In genomic region chrX:109782994-109783711, GRCh38 we compare ENCODE assay signal across 10 cellular contexts. TPM values are rescaled to one million over a fixed set of nuclear protein-coding genes. Genes with fewer than 3 reads are reported as not detected.
DNase-seq lines count a peak whose midpoint lies in the region; ATAC-seq, FAIRE-seq and TF ChIP-seq lines count a peak whose summit lies in the region.
"Had no signal": no experiment of that assay in that cellular context is flagged by ENCODE, and none has a peak within 500 bp of the region (broad histone marks: within the 10 kb centered on the region; RNA-seq: fewer than 3 reads in every experiment).

No MANE protein-coding gene starts in this region.

- no peaks in the 10 kb centered on the region for H3K36me3 ChIP-seq in mucosa of descending colon (ENCODE audit: low read depth)

- no peak for DNase-seq in GM12892 (ENCODE audit: insufficient read length)
- DNase-seq in GM20000 (ENCODE audit: low spot score): peak; percentile 25
- no peak for DNase-seq in MCF 10A (ENCODE audit: unreplicated experiment)
- DNase-seq in NCI-H524 treated with DMSO at 0.1 percent for 48 hours (lab: John Stamatoyannopoulos, UW): no peak
- DNase-seq in cerebellar cortex (ENCODE audit: low spot score): no peak
- DNase-seq in mucosa of descending colon: no peak
- no peak for DNase-seq in stimulated activated naive CD4-positive, alpha-beta T cell (lab: John Stamatoyannopoulos, UW)
- DNase-seq: NCI-H2107 had no signal

- H3K9me3 ChIP-seq in mucosa of descending colon: no peaks in the 10 kb centered on the region

- no peaks in the 10 kb centered on the region for H3K9me3 Mint-ChIP-seq in MCF 10A (ENCODE audit: unreplicated experiment)

- FAIRE-seq in GM12892 (lab: Jason Lieb, UNC): peak; percentile 61

- intact Hi-C loops in MCF 10A (cut with micrococcal nuclease) (no loop called here), mucosa of descending colon (cut with DNase I, micrococcal nuclease) (no loop called here)

- BruUV-seq in MCF 10A (replicated peaks; lab: Mats Ljungman, UMichigan): no TSS peak

- no peaks in the 10 kb centered on the region for H3K4me1 ChIP-seq in mucosa of descending colon (ENCODE audit: low read depth)

- POLR2A ChIA-PET in MCF 10A (lab: Yijun Ruan, JAX): interaction anchor here (0.6 to 3.9 kb wide), 19 partner anchors 8 to 1690 kb away, joined by 3 to 42 read pairs (median 4); partner anchors contain the start of gene ACSL4

- no peak overlapping the region for H3K27ac Mint-ChIP-seq in MCF 10A (ENCODE audit: low read depth, unreplicated experiment)

- H3K4me3 ChIP-seq in mucosa of descending colon: no peak overlapping the region

- H3K4me1 Mint-ChIP-seq in MCF 10A (ENCODE audit: insufficient read depth, unreplicated experiment): peaks cover 11% of the 10 kb centered on the region

- TF ChIP-seq CTCF in GM20000 (IDR thresholded peaks at IDR 0.05; ENCODE audit: extremely low read depth, missing control alignments): no peak
- TF ChIP-seq CTCF in MCF 10A (IDR thresholded peaks at IDR 0.05; ENCODE audit: unreplicated experiment): no peak
- TF ChIP-seq CTCF in mucosa of descending colon (IDR thresholded peaks at IDR 0.05): no peak

- peaks cover 57% of the 10 kb centered on the region for H3K27me3 Mint-ChIP-seq in MCF 10A (ENCODE audit: insufficient read depth, unreplicated experiment)

- no peak for TF ChIP-seq POLR2A in GM12892 (IDR thresholded peaks at IDR 0.05; ENCODE audit: low read depth, low read length)

- CTCF ChIA-PET in MCF 10A (lab: Yijun Ruan, JAX): interaction anchor here (0.6 to 1.9 kb wide), 8 partner anchors 44 to 108 kb away, joined by 3 to 8 read pairs (median 4); no protein-coding TSS in a partner anchor

- H3K4me3 Mint-ChIP-seq in MCF 10A (ENCODE audit: unreplicated experiment): peak overlapping the region; percentile 4

- peak; percentile 83 for ATAC-seq in HG03196 (IDR thresholded peaks at IDR 0.05; ENCODE audit: unreplicated experiment)
- no peak for ATAC-seq in mucosa of descending colon
- ATAC-seq: sciatic nerve had no signal

- peaks cover 8% of the 10 kb centered on the region for H3K36me3 Mint-ChIP-seq in MCF 10A (ENCODE audit: insufficient read depth, unreplicated experiment)

RNA-seq across cellular contexts. Expression of gene ACSL4, which starts 50.1 kb away (rescaled TPM):
- 44.1 TPM for polyA plus RNA-seq in GM12892 (2012; ENCODE audit: missing spikeins)
- total RNA-seq in MCF 10A (2022) (48.0 and 70.1 TPM in 2 replicates), mucosa of descending colon (10 to 100 TPM in 2 of 3 donors, 1 to 10 TPM in 1; 9.8 to 28.2 (median 18.4) TPM)
